Comparison of ENCODE assay signal across 13 cellular contexts in the genomic region with DNA sequence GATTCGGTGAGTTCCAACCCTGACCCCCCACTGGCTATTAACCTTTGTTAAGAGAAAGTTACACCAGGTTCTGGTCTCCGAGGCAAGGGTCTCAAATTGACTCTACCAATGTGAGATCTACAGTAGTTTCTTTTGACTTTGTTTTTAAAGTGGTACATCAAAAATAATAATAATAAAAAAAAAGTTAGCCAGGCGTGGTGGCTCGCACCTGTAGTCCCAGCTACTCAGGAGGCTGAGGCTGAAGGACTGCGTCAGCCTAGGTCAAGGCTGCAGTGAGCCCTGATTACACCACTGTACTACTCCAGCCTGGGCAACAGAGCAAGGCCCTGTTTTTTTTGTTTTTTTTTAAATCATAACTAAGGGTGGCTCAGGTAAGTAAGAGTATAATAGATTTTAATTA. TPM values are rescaled to one million over a fixed set of nuclear protein-coding genes. Genes with fewer than 3 reads are reported as not detected.
DNase-seq lines count a peak whose midpoint lies in the region; ATAC-seq and TF ChIP-seq lines count a peak whose summit lies in the region.
"Had no signal": no experiment of that assay in that cellular context is flagged by ENCODE, and none has a peak within 500 bp of the region (broad histone marks: within the 10 kb centered on the region; RNA-seq: fewer than 3 reads in every experiment).

No MANE protein-coding gene starts in this region.

- intact Hi-C loops in activated CD8-positive, alpha-beta T cell treated with anti-CD3 and anti-CD28 coated beads for 36 hours (cut with micrococcal nuclease), result loop anchor here (5.0 to 10.0 kb wide), 2 partner anchors 52 to 1349 kb away; a partner anchor contains a TSS
- intact Hi-C loops in esophagus squamous epithelium (cut with DNase I), result no loop called here

- POLR2A ChIA-PET in activated CD8-positive, alpha-beta T cell treated with anti-CD3 and anti-CD28 coated beads for 36 hours (lab: Charles Lee), result no interaction called here
- POLR2A ChIA-PET in activated CD8-positive, alpha-beta T cell treated with anti-CD3 and anti-CD28 coated beads, Interleukin-2, amount 10 ng/mL, durations not matched to agents 7 days and 5 days (lab: Charles Lee), result interaction anchor here (1.7 kb wide), 1 partner anchor 149 kb away, joined by 10 read pairs; no protein-coding TSS in a partner anchor

- no peaks in the 10 kb centered on the region for H3K9me3 Mint-ChIP-seq in activated CD8-positive, alpha-beta T cell treated with anti-CD3 and anti-CD28 coated beads for 36 hours
- H3K9me3 Mint-ChIP-seq in activated CD8-positive, alpha-beta T cell treated with anti-CD3 and anti-CD28 coated beads, Interleukin-2, amount 10 ng/mL, durations not matched to agents 7 days and 5 days (ENCODE audit: insufficient read depth), result no peaks in the 10 kb centered on the region
- no peaks in the 10 kb centered on the region for H3K9me3 Mint-ChIP-seq in type B pancreatic cell
- H3K9me3 Mint-ChIP-seq: stimulated activated naive CD8-positive, alpha-beta T cell treated with anti-CD3 and anti-CD28 coated beads, Interleukin-15, amount 100 ng/mL, for 72 hours had no signal

- H3K27me3 Mint-ChIP-seq in activated CD8-positive, alpha-beta T cell treated with anti-CD3 and anti-CD28 coated beads for 36 hours, result no peaks in the 10 kb centered on the region
- no peaks in the 10 kb centered on the region for H3K27me3 Mint-ChIP-seq in activated CD8-positive, alpha-beta T cell treated with anti-CD3 and anti-CD28 coated beads, Interleukin-2, amount 10 ng/mL, durations not matched to agents 7 days and 5 days (ENCODE audit: low read depth)
- H3K27me3 Mint-ChIP-seq in type B pancreatic cell, result peaks cover 11% of the 10 kb centered on the region
- H3K27me3 Mint-ChIP-seq: stimulated activated naive CD8-positive, alpha-beta T cell treated with anti-CD3 and anti-CD28 coated beads, Interleukin-15, amount 100 ng/mL, for 72 hours had no signal

- H3K36me3 Mint-ChIP-seq in activated CD8-positive, alpha-beta T cell treated with anti-CD3 and anti-CD28 coated beads for 36 hours (ENCODE audit: low read depth), result peaks cover 21% of the 10 kb centered on the region
- no peaks in the 10 kb centered on the region for H3K36me3 Mint-ChIP-seq in activated CD8-positive, alpha-beta T cell treated with anti-CD3 and anti-CD28 coated beads, Interleukin-2, amount 10 ng/mL, durations not matched to agents 7 days and 5 days (ENCODE audit: low read depth)
- H3K36me3 Mint-ChIP-seq in type B pancreatic cell, result no peaks in the 10 kb centered on the region

- H3K27ac Mint-ChIP-seq in activated CD8-positive, alpha-beta T cell treated with anti-CD3 and anti-CD28 coated beads for 36 hours, result no peak overlapping the region
- H3K27ac Mint-ChIP-seq in activated CD8-positive, alpha-beta T cell treated with anti-CD3 and anti-CD28 coated beads, Interleukin-2, amount 10 ng/mL, durations not matched to agents 7 days and 5 days, result no peak overlapping the region
- H3K27ac Mint-ChIP-seq in type B pancreatic cell, result peak overlapping the region; percentile 100

- TF ChIP-seq CTCF in activated CD8-positive, alpha-beta T cell treated with anti-CD3 and anti-CD28 coated beads for 36 hours (IDR thresholded peaks at IDR 0.05), result no peak
- no peak for TF ChIP-seq CTCF in esophagus squamous epithelium (IDR thresholded peaks at IDR 0.05)
- no peak for TF ChIP-seq CTCF in osteoblast (IDR thresholded peaks at IDR 0.05; ENCODE audit: extremely low read depth, low read depth, low read length)
- no peak for TF ChIP-seq CTCF in type B pancreatic cell (conservative IDR thresholded peaks at IDR 0.05)

- peaks cover 26% of the 10 kb centered on the region for H3K79me2 ChIP-seq in osteoblast (ENCODE audit: insufficient read depth, low read length)

- H3K4me2 ChIP-seq in osteoblast (ENCODE audit: insufficient read depth, low read length), result peak overlapping the region; percentile 82

- no peak for TF ChIP-seq POLR2A in esophagus squamous epithelium (IDR thresholded peaks at IDR 0.05)

- CTCF ChIA-PET in activated CD8-positive, alpha-beta T cell treated with anti-CD3 and anti-CD28 coated beads for 36 hours (lab: Charles Lee), result interaction anchor here (1.9 to 2.1 kb wide), 2 partner anchors 11 to 187 kb away, joined by 8 to 11 read pairs; no protein-coding TSS in a partner anchor
- CTCF ChIA-PET in activated CD8-positive, alpha-beta T cell treated with anti-CD3 and anti-CD28 coated beads, Interleukin-2, amount 10 ng/mL, durations not matched to agents 7 days and 5 days (lab: Charles Lee), result interaction anchor here (1.7 to 2.1 kb wide), 2 partner anchors 11 to 187 kb away, joined by 10 to 26 read pairs; no protein-coding TSS in a partner anchor

- ATAC-seq in activated CD8-positive, alpha-beta T cell treated with anti-CD3 and anti-CD28 coated beads for 36 hours, result no peak
- ATAC-seq in activated CD8-positive, alpha-beta T cell treated with anti-CD3 and anti-CD28 coated beads, Interleukin-2, amount 10 ng/mL, durations not matched to agents 7 days and 5 days, result no peak
- ATAC-seq in GM19324 (IDR thresholded peaks at IDR 0.05; ENCODE audit: low FRiP score, unreplicated experiment) (no peak), HG03196 (IDR thresholded peaks at IDR 0.05; ENCODE audit: unreplicated experiment) (no peak)
- ATAC-seq: stimulated activated naive CD8-positive, alpha-beta T cell treated with anti-CD3 and anti-CD28 coated beads, Interleukin-15, amount 100 ng/mL, for 72 hours had no signal

- peak overlapping the region; percentile 98 for H3K4me3 Mint-ChIP-seq in activated CD8-positive, alpha-beta T cell treated with anti-CD3 and anti-CD28 coated beads for 36 hours
- no peak overlapping the region for H3K4me3 Mint-ChIP-seq in activated CD8-positive, alpha-beta T cell treated with anti-CD3 and anti-CD28 coated beads, Interleukin-2, amount 10 ng/mL, durations not matched to agents 7 days and 5 days
- no peak overlapping the region for H3K4me3 Mint-ChIP-seq in type B pancreatic cell

- H3K4me3 ChIP-seq in esophagus squamous epithelium (peak overlapping the region in 1 of 4 donors; percentile 96), osteoblast (ENCODE audit: insufficient read depth, low read length) (no peak overlapping the region)
- H3K4me3 ChIP-seq: lung had no signal

- no peaks in the 10 kb centered on the region for H3K36me3 ChIP-seq in esophagus squamous epithelium
- H3K36me3 ChIP-seq in osteoblast (ENCODE audit: insufficient read depth, low read length), result no peaks in the 10 kb centered on the region
- H3K36me3 ChIP-seq: ovary had no signal

- H3K4me1 ChIP-seq in esophagus squamous epithelium, result peaks cover 15 to 65% (median 20%) of the 10 kb centered on the region in 3 donors
- H3K4me1 ChIP-seq in osteoblast (ENCODE audit: insufficient read depth, low read length), result peaks cover 23% of the 10 kb centered on the region

- no peak overlapping the region for H2AFZ ChIP-seq in osteoblast (ENCODE audit: low read length)

- WGBS in esophagus squamous epithelium, 2 donors, result 78 to 87% methylated on average over 5 of the region's 5 CpGs

- H3K27me3 ChIP-seq in esophagus squamous epithelium, result no peaks in the 10 kb centered on the region
- H3K27me3 ChIP-seq in osteoblast (ENCODE audit: insufficient read depth, low read length), result no peaks in the 10 kb centered on the region
- H3K27me3 ChIP-seq: ovary had no signal

- H4K20me1 ChIP-seq in osteoblast (ENCODE audit: insufficient read depth, low read length), result no peaks in the 10 kb centered on the region

- H3K27ac ChIP-seq in esophagus squamous epithelium (peak overlapping the region; percentile 96 to 100 (median 100)), osteoblast (ENCODE audit: low read depth, low read length) (peak overlapping the region; percentile 96)

- no peak for DNase-seq in activated CD8-positive, alpha-beta T cell treated with anti-CD3 and anti-CD28 coated beads for 36 hours
- DNase-seq in activated CD8-positive, alpha-beta T cell treated with anti-CD3 and anti-CD28 coated beads, Interleukin-2, amount 10 ng/mL, durations not matched to agents 7 days and 5 days, result no peak
- DNase-seq in esophagus squamous epithelium (lab: John Stamatoyannopoulos, UW), result no peak
- DNase-seq in osteoblast (ENCODE audit: insufficient read length, low spot score, missing footprints), result no peak
- DNase-seq in type B pancreatic cell (ENCODE audit: extremely low spot score, unreplicated experiment), result no peak
- DNase-seq in COLO829 (ENCODE audit: low spot score), result no peak
- DNase-seq: NCI-H82; SHP77; stimulated activated naive CD8-positive, alpha-beta T cell treated with anti-CD3 and anti-CD28 coated beads, Interleukin-15, amount 100 ng/mL, for 72 hours had no signal

- peaks cover 31% of the 10 kb centered on the region for H3K4me1 Mint-ChIP-seq in activated CD8-positive, alpha-beta T cell treated with anti-CD3 and anti-CD28 coated beads for 36 hours (ENCODE audit: low read depth)
- H3K4me1 Mint-ChIP-seq in activated CD8-positive, alpha-beta T cell treated with anti-CD3 and anti-CD28 coated beads, Interleukin-2, amount 10 ng/mL, durations not matched to agents 7 days and 5 days (ENCODE audit: low read depth), result peaks cover 38% of the 10 kb centered on the region
- peaks cover 23% of the 10 kb centered on the region for H3K4me1 Mint-ChIP-seq in type B pancreatic cell (ENCODE audit: unreplicated experiment)

- H3K9me3 ChIP-seq in esophagus squamous epithelium (no peaks in the 10 kb centered on the region), osteoblast (ENCODE audit: low read depth, low read length) (no peaks in the 10 kb centered on the region)
- H3K9me3 ChIP-seq: ovary had no signal

RNA-seq across cellular contexts. Expression of a gene that starts 1.0 kb away (rescaled TPM):
- 10 to 100 TPM; 19.0 to 20.1 TPM for total RNA-seq in activated CD8-positive, alpha-beta T cell treated with anti-CD3 and anti-CD28 coated beads for 36 hours
- 1 to 10 TPM; 8.8 to 9.6 TPM for total RNA-seq in activated CD8-positive, alpha-beta T cell treated with anti-CD3 and anti-CD28 coated beads, Interleukin-2, amount 10 ng/mL, durations not matched to agents 7 days and 5 days
- total RNA-seq in esophagus squamous epithelium (10 to 100 TPM; 13.7 to 71.0 (median 17.3) TPM), osteoblast (46.9 and 51.8 TPM in 2 replicates), type B pancreatic cell (ENCODE audit: low replicate concordance) (16.7 and 21.6 TPM in 2 replicates)
